8 cellular contexts compared by ENCODE assay signal in the genomic region with DNA sequence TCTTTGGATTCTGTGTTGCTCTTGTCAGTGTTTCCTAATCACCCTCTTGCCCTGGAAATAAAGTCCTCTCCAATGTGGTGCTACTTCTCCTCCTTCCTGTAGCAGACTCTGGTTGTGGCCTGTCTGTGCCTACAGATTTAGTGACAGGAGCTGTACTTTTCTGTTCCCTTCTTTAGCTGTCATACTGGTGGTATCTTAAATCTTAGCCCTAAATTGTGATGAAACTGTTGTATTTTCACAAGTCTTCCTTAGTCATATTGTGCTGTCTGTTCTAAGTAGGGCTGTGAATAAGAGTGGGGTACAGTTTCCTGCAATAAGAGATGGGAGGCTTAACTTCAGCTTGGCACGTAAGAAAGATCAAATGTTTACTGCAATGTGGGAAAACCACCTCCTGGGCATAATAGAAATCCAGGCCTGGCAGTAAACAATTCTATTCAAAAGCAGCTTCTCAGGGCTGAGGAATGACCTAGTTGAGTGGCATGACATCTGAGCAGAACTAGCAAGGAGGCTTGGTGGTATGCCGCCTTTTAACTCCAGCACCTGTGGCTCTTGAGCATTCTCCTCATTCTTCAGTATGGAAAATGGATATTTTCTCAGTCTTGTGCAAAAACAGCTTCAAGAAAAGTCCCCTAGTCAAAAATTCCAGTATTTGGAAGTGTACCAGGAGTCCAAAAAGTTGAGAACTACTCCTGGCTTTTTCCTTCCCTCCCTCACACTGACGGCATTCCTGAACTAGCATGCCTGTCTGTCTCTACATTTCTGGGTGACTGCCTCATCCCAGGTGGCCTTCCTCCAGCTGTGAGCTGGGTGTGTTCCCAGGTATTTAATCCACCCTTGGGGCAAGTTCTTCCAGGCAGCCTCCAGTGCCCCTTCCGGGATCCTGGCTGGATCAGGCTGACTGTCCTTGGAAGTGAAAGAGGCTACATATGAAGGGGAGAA. TPM values are rescaled to one million over a fixed set of nuclear protein-coding genes. Genes with fewer than 3 reads are reported as not detected.
DNase-seq lines count a peak whose midpoint lies in the region; ATAC-seq and TF ChIP-seq lines count a peak whose summit lies in the region.

No MANE protein-coding gene starts in this region.

- DNase-seq in Caco-2, result peak; percentile 60 to 81
- DNase-seq in islet precursor cell, result peak; percentile 98
- DNase-seq in suprapubic skin (ENCODE audit: low spot score in 2 of 2), result no peak
- DNase-seq in ureter (ENCODE audit: low spot score), result no peak
- DNase-seq in NCI-H1105 treated with DMSO at 0.1 percent for 48 hours (lab: John Stamatoyannopoulos, UW), result no peak
- DNase-seq in stimulated activated naive CD4-positive, alpha-beta T cell (lab: John Stamatoyannopoulos, UW), result no peak

- H3K36me3 ChIP-seq in Caco-2 (ENCODE audit: control insufficient read depth, insufficient read depth, low read length) (no peaks in the 10 kb centered on the region), suprapubic skin (no peaks in the 10 kb centered on the region)

- POLR2A ChIA-PET in Caco-2 (lab: Charles Lee), result interaction anchor here (0.6 to 1.4 kb wide), 5 partner anchors 20 to 44 kb away, joined by 3 to 10 read pairs (median 6); a partner anchor contains a TSS

- TF ChIP-seq POLR2A in suprapubic skin (IDR thresholded peaks at IDR 0.05), result no peak

- H3K9me3 Mint-ChIP-seq in Caco-2 (ENCODE audit: unreplicated experiment), result no peaks in the 10 kb centered on the region

- TF ChIP-seq CTCF in Caco-2 (IDR thresholded peaks at IDR 0.05; ENCODE audit: insufficient read depth in 1 of 2, low read depth in 1 of 2, low read length in 1 of 2, severe bottlenecking in 1 of 2, unreplicated experiment in 1 of 2), result no peak
- no peak for TF ChIP-seq CTCF in suprapubic skin (IDR thresholded peaks at IDR 0.05)

- peaks cover 63% of the 10 kb centered on the region for H3K4me1 Mint-ChIP-seq in Caco-2 (ENCODE audit: low read depth, unreplicated experiment)

- H3K27me3 Mint-ChIP-seq in Caco-2 (ENCODE audit: insufficient read depth, unreplicated experiment), result no peaks in the 10 kb centered on the region

- H3K9me3 ChIP-seq in Caco-2 (no peaks in the 10 kb centered on the region), suprapubic skin (no peaks in the 10 kb centered on the region)

- intact Hi-C loops in Caco-2 (cut with micrococcal nuclease; ENCODE audit: unreplicated experiment), result no loop called here

- H3K4me1 ChIP-seq in Caco-2, result peaks cover 65% of the 10 kb centered on the region
- peaks cover 51% of the 10 kb centered on the region for H3K4me1 ChIP-seq in suprapubic skin

- H3K4me3 ChIP-seq in Caco-2 (ENCODE audit: low read depth, low read length) (no peak overlapping the region), suprapubic skin (no peak overlapping the region)

- H3K27ac Mint-ChIP-seq in Caco-2 (ENCODE audit: unreplicated experiment), result peak overlapping the region; percentile 77

- 32% methylated on average over 4 of the region's 4 CpGs for WGBS in suprapubic skin

- H3K27me3 ChIP-seq in Caco-2 (replicated peaks; ENCODE audit: control insufficient read depth, insufficient read depth, low read length) (no peaks in the 10 kb centered on the region), suprapubic skin (no peaks in the 10 kb centered on the region)

- H3K27ac ChIP-seq in angular gyrus (ENCODE audit: low read depth, low read length) (peak overlapping the region; percentile 70), suprapubic skin (peak overlapping the region; percentile 88)

- ATAC-seq in HG03432 (IDR thresholded peaks at IDR 0.05; ENCODE audit: unreplicated experiment), result peak; percentile 58

- CTCF ChIA-PET in Caco-2 (lab: Charles Lee), result interaction anchor here (0.6 to 1.4 kb wide), 4 partner anchors 18 to 34 kb away, joined by 3 to 7 read pairs (median 3); no protein-coding TSS in a partner anchor

- peaks cover 46% of the 10 kb centered on the region for H3K36me3 Mint-ChIP-seq in Caco-2 (ENCODE audit: insufficient read depth, unreplicated experiment)

- BruUV-seq in Caco-2 (replicated peaks; lab: Mats Ljungman, UMichigan), result no TSS peak

- no peak for TF ChIP-seq EP300 in suprapubic skin (IDR thresholded peaks at IDR 0.05)

- H3K4me3 Mint-ChIP-seq in Caco-2 (ENCODE audit: unreplicated experiment), result peak overlapping the region; percentile 52

RNA-seq across cellular contexts. Expression of a gene that starts 19.5 kb away (rescaled TPM):
- 116 and 126 TPM in 2 replicates for total RNA-seq in Caco-2 (2022)
- 10 to 100 TPM; 31.8 to 43.5 (median 34.1) TPM for total RNA-seq in suprapubic skin
- 80.9 TPM for total RNA-seq in ureter

Comparison
In these comparisons a context has a peak if more than half of its experiments do, and no peak if none do; other contexts are left out.
1. DNase-seq: peak in Caco-2 (2 of 2) and islet precursor cell (single experiment); none in suprapubic skin (0 of 2), ureter (single experiment), NCI-H1105 treated with DMSO at 0.1 percent for 48 hours (single experiment) and stimulated activated naive CD4-positive, alpha-beta T cell (0 of 6).